In the genomic region with DNA sequence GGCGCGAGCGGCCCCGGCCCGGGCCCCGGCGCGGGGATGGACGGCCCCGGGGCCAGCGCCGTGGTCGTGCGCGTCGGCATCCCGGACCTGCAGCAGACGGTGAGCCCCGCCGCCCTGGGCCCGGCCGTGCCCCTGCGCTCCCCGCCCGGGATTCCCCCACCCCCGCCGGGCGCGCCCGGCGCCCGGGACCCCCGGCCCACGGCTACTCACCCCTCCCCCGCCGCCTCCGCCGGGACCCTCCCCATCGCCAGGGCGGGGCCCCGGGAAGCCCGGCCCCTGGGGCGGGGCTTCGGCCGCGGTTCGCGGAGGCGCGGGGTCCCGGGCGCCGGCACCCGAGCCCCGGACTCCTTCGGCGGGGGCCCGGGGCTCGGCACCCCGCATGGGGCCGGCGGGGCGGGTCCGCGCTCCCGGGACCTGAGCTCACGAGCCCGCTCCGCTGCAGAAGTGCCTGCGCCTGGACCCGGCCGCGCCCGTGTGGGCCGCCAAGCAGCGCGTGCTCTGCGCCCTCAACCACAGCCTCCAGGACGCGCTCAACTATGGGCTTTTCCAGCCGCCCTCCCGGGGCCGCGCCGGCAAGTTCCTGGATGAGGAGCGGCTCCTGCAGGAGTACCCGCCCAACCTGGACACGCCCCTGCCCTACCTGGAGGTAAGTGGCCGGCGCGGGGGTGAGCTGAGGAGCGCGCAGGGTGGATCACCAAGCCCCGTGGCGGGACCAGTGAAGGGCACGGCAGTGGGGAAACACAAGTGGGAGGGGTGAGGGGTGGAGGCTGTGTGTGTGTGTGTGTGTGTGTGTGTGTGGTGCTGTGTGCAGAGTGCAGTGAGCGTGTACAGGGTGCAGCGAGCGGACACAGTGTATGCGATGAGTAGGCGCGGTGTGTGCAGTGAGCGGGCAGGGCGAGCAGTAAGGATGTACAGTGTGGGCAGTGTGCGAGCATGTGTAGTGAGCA, we compare ENCODE assay signal across 9 cellular contexts. TPM values are rescaled to one million over a fixed set of nuclear protein-coding genes. Genes with fewer than 3 reads are reported as not detected.
A peak's percentile ranks its signal among the peaks of the same experiment; 100 is the strongest.
DNase-seq lines count a peak whose midpoint lies in the region; ATAC-seq and TF ChIP-seq lines count a peak whose summit lies in the region.
"Had no signal": no experiment of that assay in that cellular context is flagged by ENCODE, and none has a peak within 500 bp of the region (broad histone marks: within the 10 kb centered on the region; RNA-seq: fewer than 3 reads in every experiment).

No MANE protein-coding gene starts in this region.

- H3K4me3 Mint-ChIP-seq in brain = peak overlapping the region; percentile 75 to 82 (median 81)

- peak overlapping the region in 4 of 5 experiments; percentile 40 to 63 (median 48) for H3K27ac Mint-ChIP-seq in brain

- peak overlapping the region; percentile 16 for H3K27ac ChIP-seq in subcutaneous abdominal adipose tissue (ENCODE audit: low read depth, low read length)

- H3K4me3 ChIP-seq in subcutaneous abdominal adipose tissue (ENCODE audit: low read depth in 1 of 5, low read length in 5 of 5) = peak overlapping the region; percentile 12 to 90 (median 81)

- H3K36me3 ChIP-seq in subcutaneous abdominal adipose tissue (ENCODE audit: control insufficient read depth in 5 of 5, insufficient read depth in 5 of 5, low read length in 5 of 5) = peaks cover 0 to 38% (median 18%) of the 10 kb centered on the region in 5 donors

- ATAC-seq in left lobe of liver (peak; percentile 28), HG02981 (IDR thresholded peaks at IDR 0.05; ENCODE audit: unreplicated experiment) (no peak)

- peaks cover 12% of the 10 kb centered on the region for H3K36me3 Mint-ChIP-seq in brain

- H3K4me1 Mint-ChIP-seq in brain = peaks cover 24% of the 10 kb centered on the region

- H3K27me3 ChIP-seq in subcutaneous abdominal adipose tissue (ENCODE audit: control insufficient read depth in 5 of 5, insufficient read depth in 4 of 5, low read length in 5 of 5) = peaks cover 7 to 41% (median 30%) of the 10 kb centered on the region in 5 donors

- H3K4me1 ChIP-seq in subcutaneous abdominal adipose tissue (ENCODE audit: control insufficient read depth in 5 of 5, insufficient read depth in 5 of 5, low read length in 5 of 5) = peaks cover 2 to 70% (median 24%) of the 10 kb centered on the region in 5 donors

- H3K9me3 Mint-ChIP-seq in brain = peaks cover 0 to 5% (median 0%) of the 10 kb centered on the region in 5 experiments

- peaks cover 7% of the 10 kb centered on the region for H3K27me3 Mint-ChIP-seq in brain

- H3K9me3 ChIP-seq in subcutaneous abdominal adipose tissue (ENCODE audit: control insufficient read depth in 5 of 5, low read length in 5 of 5) = no peaks in the 10 kb centered on the region

- TF ChIP-seq CTCF in brain (conservative IDR thresholded peaks at IDR 0.05) = no peak

- DNase-seq in NCI-H1417 (lab: John Stamatoyannopoulos, UW) = peak; percentile 26 to 68 (median 62)
- no peak for DNase-seq in NCI-H1417 treated with DMSO at 0.1 percent for 48 hours (lab: John Stamatoyannopoulos, UW)
- peak; percentile 70 for DNase-seq in NCI-H2171 treated with DMSO at 0.1 percent for 48 hours (lab: John Stamatoyannopoulos, UW)
- DNase-seq in left lobe of liver (ENCODE audit: low spot score) = no peak
- DNase-seq in NK-92 (lab: John Stamatoyannopoulos, UW; ENCODE audit: unreplicated experiment) = no peak

- H3K9ac ChIP-seq in subcutaneous abdominal adipose tissue (ENCODE audit: low read length in 5 of 5) = peak overlapping the region in 1 of 5 donors; percentile 21

RNA-seq across cellular contexts. Expression of a gene that starts 2.3 kb away (rescaled TPM):
- polyA plus RNA-seq in brain (ENCODE audit: insufficient read depth, low read depth, low replicate concordance) = 19.5 TPM
- total RNA-seq in left lobe of liver = 22.8 TPM
- total RNA-seq: T-helper 1 cell treated with Interleukin-12 subunit alpha and Interleukin-12 subunit beta and Interleukin-4 antibody, amounts not matched to agents 30 ng/mL and 1 ng/mL, for 36 hours had no signal

RNA-seq across cellular contexts. Expression of a gene that starts 46.9 kb away (rescaled TPM):
- 31.6 TPM for polyA plus RNA-seq in brain (ENCODE audit: insufficient read depth, low read depth, low replicate concordance)
- total RNA-seq in left lobe of liver = 49.0 TPM

Comparison
In these comparisons a context has a peak if more than half of its experiments do, and no peak if none do; other contexts are left out.
1. DNase-seq: peak in NCI-H1417 (3 of 3) and NCI-H2171 treated with DMSO at 0.1 percent for 48 hours (single experiment); none in NCI-H1417 treated with DMSO at 0.1 percent for 48 hours (single experiment), left lobe of liver (single experiment) and NK-92 (single experiment).